Comparison of ENCODE assay signal across 16 cellular contexts in genomic region chr1:204443260-204443619, GRCh38. TPM values are rescaled to one million over a fixed set of nuclear protein-coding genes. Genes with fewer than 3 reads are reported as not detected.
DNase-seq lines count a peak whose midpoint lies in the region; ATAC-seq, FAIRE-seq and TF ChIP-seq lines count a peak whose summit lies in the region.
"Had no signal": no experiment of that assay in that cellular context is flagged by ENCODE, and none has a peak within 500 bp of the region (broad histone marks: within the 10 kb centered on the region; RNA-seq: fewer than 3 reads in every experiment).

No MANE protein-coding gene starts in this region.

- H3K9me1 ChIP-seq in keratinocyte (ENCODE audit: control insufficient read depth, extremely low read depth, insufficient read depth, low read length) = no peaks in the 10 kb centered on the region

- H3K4me2 ChIP-seq in keratinocyte (ENCODE audit: control insufficient read depth, extremely low read depth, insufficient read depth, low read depth, low read length) = peak overlapping the region; percentile 57

- no peak for ATAC-seq in stimulated activated effector memory CD8-positive, alpha-beta T cell treated with anti-CD3 and anti-CD28 coated beads, Interleukin-12 subunit alpha, Interleukin-12 subunit beta, amount 100 ng/mL, for 72 hours
- ATAC-seq in HG02870 (IDR thresholded peaks at IDR 0.05; ENCODE audit: unreplicated experiment) (no peak), GM21717 (IDR thresholded peaks at IDR 0.05; ENCODE audit: unreplicated experiment) (no peak), GM21825 (IDR thresholded peaks at IDR 0.05; ENCODE audit: unreplicated experiment) (no peak), GM21786 (IDR thresholded peaks at IDR 0.05; ENCODE audit: unreplicated experiment) (no peak)

- H3K4me3 ChIP-seq in WERI-Rb-1 (ENCODE audit: low read depth, low read length) (no peak overlapping the region), keratinocyte (ENCODE audit: control insufficient read depth in 2 of 3, extremely low read depth in 1 of 3, insufficient read depth in 2 of 3, low read depth in 1 of 3, low read length in 3 of 3) (peak overlapping the region in 2 of 3 experiments; percentile 9 to 11)

- peaks cover 56% of the 10 kb centered on the region for H3K4me1 Mint-ChIP-seq in stimulated activated effector memory CD8-positive, alpha-beta T cell treated with anti-CD3 and anti-CD28 coated beads, Interleukin-12 subunit alpha, Interleukin-12 subunit beta, amount 100 ng/mL, for 72 hours

- H3K9ac ChIP-seq in keratinocyte (ENCODE audit: control insufficient read depth, extremely low read depth, insufficient read depth, low read length) = peak overlapping the region; percentile 63

- H3K9me3 ChIP-seq in WERI-Rb-1 (ENCODE audit: severe bottlenecking) (no peaks in the 10 kb centered on the region), keratinocyte (ENCODE audit: control insufficient read depth, low read depth, low read length) (no peaks in the 10 kb centered on the region)

- no peaks in the 10 kb centered on the region for H3K79me2 ChIP-seq in keratinocyte (ENCODE audit: control insufficient read depth, insufficient read depth, low read length)

- dilution Hi-C loops in keratinocyte (cut with MboI; ENCODE audit: extremely low pct_ligation_motif_present, low sequenced_read_pairs) = no loop called here

- no peak overlapping the region for H2AFZ ChIP-seq in keratinocyte (ENCODE audit: control insufficient read depth, low read length)

- H3K4me1 ChIP-seq in keratinocyte (ENCODE audit: control insufficient read depth, extremely low read depth, insufficient read depth, low read length) = peaks cover 45% of the 10 kb centered on the region

- H3K27me3 ChIP-seq in WERI-Rb-1 (ENCODE audit: insufficient read depth, low read depth, severe bottlenecking) (no peaks in the 10 kb centered on the region), keratinocyte (ENCODE audit: control insufficient read depth, extremely low read depth, insufficient read depth, low read length) (no peaks in the 10 kb centered on the region)

- H3K4me3 Mint-ChIP-seq in stimulated activated effector memory CD8-positive, alpha-beta T cell treated with anti-CD3 and anti-CD28 coated beads, Interleukin-12 subunit alpha, Interleukin-12 subunit beta, amount 100 ng/mL, for 72 hours = peak overlapping the region; percentile 43
- H3K4me3 Mint-ChIP-seq: activated CD8-positive, alpha-beta memory T cell treated with anti-CD3 and anti-CD28 coated beads, Interleukin-2, amount 10 ng/mL, durations not matched to agents 7 days and 5 days; activated naive CD8-positive, alpha-beta T cell treated with anti-CD3 and anti-CD28 coated beads, Interleukin-2, amount 50 U/mL, for 24 hours; dendritic cell treated with granulocyte-macrophage colony-stimulating factor and Interleukin-4, amounts not matched to agents 40 ng/mL and 50 ng/mL, for 4 days had no signal

- TF ChIP-seq CTCF in WERI-Rb-1 (IDR thresholded peaks at IDR 0.05; ENCODE audit: low read depth, low read length) (no peak), keratinocyte (optimal IDR thresholded peaks at IDR 0.05 in 1 of 3, IDR thresholded peaks at IDR 0.05 in 1 of 3, conservative IDR thresholded peaks at IDR 0.05 in 1 of 3; ENCODE audit: extremely low read depth in 1 of 3, insufficient read depth in 2 of 3, low read length in 3 of 3) (no peak)

- H3K36me3 ChIP-seq in WERI-Rb-1 (no peaks in the 10 kb centered on the region), keratinocyte (ENCODE audit: control insufficient read depth in 2 of 2, extremely low read depth in 1 of 2, insufficient read depth in 2 of 2, low read length in 2 of 2) (no peaks in the 10 kb centered on the region)

- no peaks in the 10 kb centered on the region for H4K20me1 ChIP-seq in keratinocyte (ENCODE audit: control insufficient read depth, extremely low read depth, insufficient read depth, low read length)

- peaks cover 98% of the 10 kb centered on the region for H3K36me3 Mint-ChIP-seq in stimulated activated effector memory CD8-positive, alpha-beta T cell treated with anti-CD3 and anti-CD28 coated beads, Interleukin-12 subunit alpha, Interleukin-12 subunit beta, amount 100 ng/mL, for 72 hours

- peak; percentile 80 for DNase-seq in HT-29 (ENCODE audit: low spot score)
- DNase-seq in WERI-Rb-1 = no peak
- DNase-seq in keratinocyte (ENCODE audit: low read depth, low spot score) = no peak
- DNase-seq in stimulated activated effector memory CD8-positive, alpha-beta T cell treated with anti-CD3 and anti-CD28 coated beads, Interleukin-12 subunit alpha, Interleukin-12 subunit beta, amount 100 ng/mL, for 72 hours (ENCODE audit: low spot score in 2 of 2) = no peak
- DNase-seq: activated CD8-positive, alpha-beta memory T cell treated with anti-CD3 and anti-CD28 coated beads, Interleukin-2, amount 10 ng/mL, durations not matched to agents 7 days and 5 days; activated naive CD8-positive, alpha-beta T cell treated with anti-CD3 and anti-CD28 coated beads, Interleukin-2, amount 50 U/mL, for 24 hours; foreskin fibroblast; HCEC 1CT; NCI-H345; RPMI8226; T-helper 9 cell had no signal

- FAIRE-seq in keratinocyte (lab: Jason Lieb, UNC) = no peak

- H3K27ac Mint-ChIP-seq in stimulated activated effector memory CD8-positive, alpha-beta T cell treated with anti-CD3 and anti-CD28 coated beads, Interleukin-12 subunit alpha, Interleukin-12 subunit beta, amount 100 ng/mL, for 72 hours = peak overlapping the region; percentile 86
- H3K27ac Mint-ChIP-seq: activated naive CD8-positive, alpha-beta T cell treated with anti-CD3 and anti-CD28 coated beads, Interleukin-2, amount 50 U/mL, for 24 hours; dendritic cell treated with granulocyte-macrophage colony-stimulating factor and Interleukin-4, amounts not matched to agents 40 ng/mL and 50 ng/mL, for 4 days had no signal

- H3K27ac ChIP-seq in WERI-Rb-1 = peak overlapping the region; percentile 29; the same call in 1 of the 2 replicates
- peak overlapping the region; percentile 84 for H3K27ac ChIP-seq in keratinocyte (ENCODE audit: control insufficient read depth, insufficient read depth, low read length)

- no peaks in the 10 kb centered on the region for H3K9me3 Mint-ChIP-seq in stimulated activated effector memory CD8-positive, alpha-beta T cell treated with anti-CD3 and anti-CD28 coated beads, Interleukin-12 subunit alpha, Interleukin-12 subunit beta, amount 100 ng/mL, for 72 hours
- H3K9me3 Mint-ChIP-seq: activated naive CD8-positive, alpha-beta T cell treated with anti-CD3 and anti-CD28 coated beads, Interleukin-2, amount 50 U/mL, for 24 hours; dendritic cell treated with granulocyte-macrophage colony-stimulating factor and Interleukin-4, amounts not matched to agents 40 ng/mL and 50 ng/mL, for 4 days had no signal

RNA-seq across cellular contexts. Expression of gene PPP1R15B, which starts 31.6 kb away (rescaled TPM):
- total RNA-seq in HT-29 (2014; rRNA removed; shearing (Covaris generic)) = 32.6 and 40.7 TPM in 2 replicates
- 13.7 to 22.8 TPM (median 19.1 TPM) in 3 replicates for polyA plus RNA-seq in keratinocyte
- polyA plus RNA-seq in keratinocyte (2011; ENCODE audit: low read depth) = 18.5 TPM
- polyA plus RNA-seq in keratinocyte (2011; cell fraction: cytosol; rRNA removed) = 8.2 and 13.5 TPM in 2 replicates
- polyA plus RNA-seq in keratinocyte (2011; cell fraction: nucleus; rRNA removed) = 29.7 and 36.0 TPM in 2 replicates
- polyA plus RNA-seq in keratinocyte (2012; ENCODE audit: low replicate concordance) = 15.0 and 20.0 TPM in 2 replicates
- polyA minus RNA-seq in keratinocyte = 19.4 to 27.1 TPM (median 26.7 TPM) in 3 replicates
- 23.6 TPM for polyA minus RNA-seq in keratinocyte (2011; cell fraction: cytosol; rRNA and poly(A)+ RNA removed)
- 41.9 and 58.3 TPM in 2 replicates for polyA minus RNA-seq in keratinocyte (2011; cell fraction: nucleus; rRNA and poly(A)+ RNA removed)

RNA-seq across cellular contexts. Expression of gene PIK3C2B, which starts 51.4 kb away (rescaled TPM):
- 55.3 and 55.4 TPM in 2 replicates for total RNA-seq in HT-29 (2014; rRNA removed; shearing (Covaris generic))
- polyA plus RNA-seq in keratinocyte = 5.4 to 11.2 TPM (median 6.3 TPM) in 3 replicates
- 7.3 TPM for polyA plus RNA-seq in keratinocyte (2011; ENCODE audit: low read depth)
- 4.2 and 5.1 TPM in 2 replicates for polyA plus RNA-seq in keratinocyte (2011; cell fraction: cytosol; rRNA removed)
- 15.4 and 17.4 TPM in 2 replicates for polyA plus RNA-seq in keratinocyte (2011; cell fraction: nucleus; rRNA removed)
- polyA plus RNA-seq in keratinocyte (2012; ENCODE audit: low replicate concordance) = 4.6 and 8.5 TPM in 2 replicates
- polyA minus RNA-seq in keratinocyte = 15.1 to 30.8 TPM (median 26.3 TPM) in 3 replicates
- 23.6 TPM for polyA minus RNA-seq in keratinocyte (2011; cell fraction: cytosol; rRNA and poly(A)+ RNA removed)
- polyA minus RNA-seq in keratinocyte (2011; cell fraction: nucleus; rRNA and poly(A)+ RNA removed) = 21.5 and 25.7 TPM in 2 replicates
